In the genomic region with DNA sequence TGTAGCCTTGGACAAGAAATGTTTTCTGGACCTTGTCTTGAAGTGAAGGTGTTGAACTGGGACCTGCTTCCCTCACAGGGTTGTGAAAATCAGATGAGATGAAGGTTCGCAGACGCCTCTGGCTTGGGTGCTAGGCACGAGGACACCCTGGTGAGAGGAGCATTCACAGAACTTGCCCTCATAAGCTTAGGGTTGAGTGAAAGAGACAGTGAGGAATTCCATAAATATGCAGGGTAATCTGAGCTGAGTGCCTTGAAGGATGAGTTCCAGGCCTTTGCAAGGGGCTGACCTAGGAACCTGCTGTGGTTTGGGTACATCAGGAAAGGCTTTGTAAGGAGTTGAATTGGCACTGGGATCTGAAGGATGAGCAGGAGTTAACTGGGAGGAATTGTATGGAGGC, we compare ENCODE assay signal across 16 cellular contexts.
A peak's percentile ranks its signal among the peaks of the same experiment; 100 is the strongest.
DNase-seq lines count a peak whose midpoint lies in the region; ATAC-seq, FAIRE-seq and TF ChIP-seq lines count a peak whose summit lies in the region.
"Had no signal": no experiment of that assay in that cellular context is flagged by ENCODE, and none has a peak within 500 bp of the region (broad histone marks: within the 10 kb centered on the region; RNA-seq: fewer than 3 reads in every experiment).

No MANE protein-coding gene starts in this region.

- ATAC-seq in WTC11 = peak; percentile 54
- no peak for ATAC-seq in GM19324 (IDR thresholded peaks at IDR 0.05; ENCODE audit: low FRiP score, unreplicated experiment)
- ATAC-seq: natural killer cell treated with Interleukin-12 subunit alpha and Interleukin-12 subunit beta and Interleukin-15 and Interleukin-18, amount 100 ng/mL, for 72 hours had no signal

- TF ChIP-seq CTCF in right atrium auricular region (IDR thresholded peaks at IDR 0.05) = no peak
- TF ChIP-seq CTCF in WTC11 (IDR thresholded peaks at IDR 0.05) = no peak

- no peaks in the 10 kb centered on the region for H3K36me3 Mint-ChIP-seq in WTC11

- H3K4me1 ChIP-seq in right atrium auricular region = peaks cover 0 to 72% of the 10 kb centered on the region in 2 donors
- H3K4me1 ChIP-seq: colonic mucosa, HAP-1 had no signal

- no peak for FAIRE-seq in urothelium cell line (lab: Jason Lieb, UNC)

- DNase-seq in right atrium auricular region (ENCODE audit: low spot score) = no peak
- DNase-seq in cardiac septum (ENCODE audit: low spot score) = no peak
- DNase-seq in WTC11 (ENCODE audit: low spot score) = no peak
- DNase-seq in iPS-NIHi11 (ENCODE audit: low spot score) = peak; percentile 34
- DNase-seq in urothelium cell line (ENCODE audit: low spot score) = peak; percentile 47
- no peak for DNase-seq in head of caudate nucleus
- no peak for DNase-seq in NCI-H82 (lab: John Stamatoyannopoulos, UW)
- DNase-seq: activated naive CD4-positive, alpha-beta T cell treated with anti-CD3 and anti-CD28 coated beads, Interleukin-2, amount 10 ng/mL, durations not matched to agents 7 days and 5 days; colonic mucosa; left cardiac atrium; NCI-H2029 treated with DMSO at 0.1 percent for 48 hours; spleen; T-helper 9 cell had no signal

- no peaks in the 10 kb centered on the region for H3K9me3 ChIP-seq in right atrium auricular region
- H3K9me3 ChIP-seq: colonic mucosa, HAP-1, spleen had no signal

- POLR2A ChIA-PET in WTC11 (lab: Charles Lee) = interaction anchor here (0.6 kb wide), 1 partner anchor 14 kb away, joined by 3 read pairs; no protein-coding TSS in a partner anchor

- CTCF ChIA-PET in WTC11 (lab: Charles Lee) = interaction anchor here (1.2 to 1.4 kb wide), 4 partner anchors 83 to 405 kb away, joined by 3 read pairs; no protein-coding TSS in a partner anchor

- H3K36me3 ChIP-seq in right atrium auricular region = no peaks in the 10 kb centered on the region
- H3K36me3 ChIP-seq: colonic mucosa, HAP-1 had no signal

- no peaks in the 10 kb centered on the region; the same call in 1 of the 2 replicates for H3K27me3 Mint-ChIP-seq in WTC11 (ENCODE audit: low read depth)
- H3K27me3 Mint-ChIP-seq: activated naive CD4-positive, alpha-beta T cell treated with anti-CD3 and anti-CD28 coated beads, Interleukin-2, amount 10 ng/mL, durations not matched to agents 7 days and 5 days; natural killer cell treated with Interleukin-12 subunit alpha and Interleukin-12 subunit beta and Interleukin-15 and Interleukin-18, amount 100 ng/mL, for 72 hours had no signal

- no peak overlapping the region for H3K4me3 Mint-ChIP-seq in WTC11
- H3K4me3 Mint-ChIP-seq: activated naive CD4-positive, alpha-beta T cell treated with anti-CD3 and anti-CD28 coated beads, Interleukin-2, amount 10 ng/mL, durations not matched to agents 7 days and 5 days; natural killer cell treated with Interleukin-12 subunit alpha and Interleukin-12 subunit beta and Interleukin-15 and Interleukin-18, amount 100 ng/mL, for 72 hours had no signal

- H3K9me3 Mint-ChIP-seq in WTC11 = no peaks in the 10 kb centered on the region
- H3K9me3 Mint-ChIP-seq: activated naive CD4-positive, alpha-beta T cell treated with anti-CD3 and anti-CD28 coated beads, Interleukin-2, amount 10 ng/mL, durations not matched to agents 7 days and 5 days; natural killer cell treated with Interleukin-12 subunit alpha and Interleukin-12 subunit beta and Interleukin-15 and Interleukin-18, amount 100 ng/mL, for 72 hours had no signal

- no peak overlapping the region for H3K4me3 ChIP-seq in right atrium auricular region
- H3K4me3 ChIP-seq: colonic mucosa, HAP-1, spleen had no signal

- H3K27ac Mint-ChIP-seq in WTC11 = peak overlapping the region; percentile 39
- H3K27ac Mint-ChIP-seq: activated naive CD4-positive, alpha-beta T cell treated with anti-CD3 and anti-CD28 coated beads, Interleukin-2, amount 10 ng/mL, durations not matched to agents 7 days and 5 days; natural killer cell treated with Interleukin-12 subunit alpha and Interleukin-12 subunit beta and Interleukin-15 and Interleukin-18, amount 100 ng/mL, for 72 hours had no signal

- no peaks in the 10 kb centered on the region for H3K27me3 ChIP-seq in right atrium auricular region
- H3K27me3 ChIP-seq: colonic mucosa, spleen had no signal

- peaks cover 34% of the 10 kb centered on the region for H3K4me1 Mint-ChIP-seq in WTC11
- H3K4me1 Mint-ChIP-seq: activated naive CD4-positive, alpha-beta T cell treated with anti-CD3 and anti-CD28 coated beads, Interleukin-2, amount 10 ng/mL, durations not matched to agents 7 days and 5 days had no signal

- H3K27ac ChIP-seq in right atrium auricular region = peak overlapping the region; percentile 51 to 64
- H3K27ac ChIP-seq: colonic mucosa, spleen had no signal

- intact Hi-C loops in cardiac septum (cut with DNase I) (no loop called here), head of caudate nucleus (cut with DNase I) (no loop called here)

TF ChIP-seq in WTC11, 78 proteins besides CTCF, POLR2A, EP300 and RAD21:
- TF ChIP-seq ESRRA (CRISPR knock-in tag; IDR thresholded peaks at IDR 0.05; ENCODE audit: borderline replicate concordance) = no peak
- TF ChIP-seq NFE2L1 (CRISPR knock-in tag; IDR thresholded peaks at IDR 0.05) = no peak
- TF ChIP-seq, protein P1, sequence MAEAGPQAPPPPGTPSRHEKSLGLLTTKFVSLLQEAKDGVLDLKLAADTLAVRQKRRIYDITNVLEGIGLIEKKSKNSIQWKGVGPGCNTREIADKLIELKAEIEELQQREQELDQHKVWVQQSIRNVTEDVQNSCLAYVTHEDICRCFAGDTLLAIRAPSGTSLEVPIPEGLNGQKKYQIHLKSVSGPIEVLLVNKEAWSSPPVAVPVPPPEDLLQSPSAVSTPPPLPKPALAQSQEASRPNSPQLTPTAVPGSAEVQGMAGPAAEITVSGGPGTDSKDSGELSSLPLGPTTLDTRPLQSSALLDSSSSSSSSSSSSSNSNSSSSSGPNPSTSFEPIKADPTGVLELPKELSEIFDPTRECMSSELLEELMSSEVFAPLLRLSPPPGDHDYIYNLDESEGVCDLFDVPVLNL (CRISPR knock-in tag; IDR thresholded peaks at IDR 0.05; ENCODE audit: borderline replicate concordance, low read depth) = no peak
- no peak for TF ChIP-seq FOXP1 (CRISPR knock-in tag; IDR thresholded peaks at IDR 0.05; ENCODE audit: borderline replicate concordance)
- no peak for TF ChIP-seq RELA (CRISPR knock-in tag; IDR thresholded peaks at IDR 0.05; ENCODE audit: borderline replicate concordance)
- TF ChIP-seq NFYB (CRISPR knock-in tag; conservative IDR thresholded peaks at IDR 0.05; ENCODE audit: low read depth) = no peak
- TF ChIP-seq ERG (CRISPR knock-in tag; IDR thresholded peaks at IDR 0.05) = no peak
- TF ChIP-seq ZNF396 (CRISPR knock-in tag; IDR thresholded peaks at IDR 0.05; ENCODE audit: borderline replicate concordance) = no peak
TF ChIP-seq in WTC11: peak in this region for 0.

Comparison
In these comparisons a context has a peak if more than half of its experiments do, and no peak if none do; other contexts are left out.
1. DNase-seq: peak in iPS-NIHi11 (single experiment) and urothelium cell line (single experiment); none in right atrium auricular region (single experiment), cardiac septum (single experiment), WTC11 (single experiment), head of caudate nucleus (0 of 42) and NCI-H82 (single experiment).